In the genomic region with DNA sequence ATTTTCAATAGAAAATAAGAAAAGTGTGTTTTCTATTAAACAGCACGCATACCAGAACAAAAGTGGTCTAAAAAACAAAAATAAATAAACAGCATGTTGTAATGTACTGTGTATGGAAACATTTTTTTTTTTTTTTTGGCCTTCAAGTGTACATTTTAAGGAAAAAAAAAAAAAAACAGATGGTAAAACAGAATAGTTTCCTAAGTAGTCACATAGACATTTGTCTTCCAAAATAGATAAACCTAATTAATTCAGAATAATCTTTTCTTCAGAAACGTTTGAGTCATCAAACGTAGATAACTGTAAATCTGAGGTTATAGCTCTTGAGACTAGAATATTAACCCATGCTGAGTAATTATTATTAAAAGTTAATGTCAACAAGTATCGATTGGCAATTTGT, we compare ENCODE assay signal across 11 cellular contexts. TPM values are rescaled to one million over a fixed set of nuclear protein-coding genes. Genes with fewer than 3 reads are reported as not detected.
DNase-seq lines count a peak whose midpoint lies in the region; ATAC-seq, FAIRE-seq and TF ChIP-seq lines count a peak whose summit lies in the region.
"Had no signal": no experiment of that assay in that cellular context is flagged by ENCODE, and none has a peak within 500 bp of the region (broad histone marks: within the 10 kb centered on the region; RNA-seq: fewer than 3 reads in every experiment).

No MANE protein-coding gene starts in this region.

- H3K4me3 ChIP-seq in astrocyte (ENCODE audit: insufficient read depth, low read depth, low read length): peak overlapping the region; percentile 80
- peak overlapping the region; percentile 58 to 64 (median 60) for H3K4me3 ChIP-seq in stomach
- H3K4me3 ChIP-seq: K562 had no signal

- DNase-seq in T-helper 1 cell: no peak
- peak; percentile 69 for DNase-seq in astrocyte (ENCODE audit: low read depth)
- DNase-seq in stomach: no peak
- DNase-seq in amygdala (lab: John Stamatoyannopoulos, UW): no peak
- DNase-seq in DMS79 (lab: John Stamatoyannopoulos, UW): no peak

- no peak for TF ChIP-seq POLR2A in stomach (IDR thresholded peaks at IDR 0.05)

- H4K20me1 ChIP-seq in astrocyte (ENCODE audit: insufficient read depth, low read length): no peaks in the 10 kb centered on the region

- intact Hi-C loops in stomach (cut with DNase I; ENCODE audit: low total_unique reads): no loop called here

- H3K36me3 ChIP-seq in astrocyte (ENCODE audit: insufficient read depth, low read length) (no peaks in the 10 kb centered on the region), stomach (no peaks in the 10 kb centered on the region)

- H3K9me3 Mint-ChIP-seq in T-helper 1 cell treated with Interleukin-12 subunit alpha and Interleukin-12 subunit beta and Interleukin-4 antibody, amounts not matched to agents 30 μg/mL and 1 μg/mL, for 36 hours: no peaks in the 10 kb centered on the region
- no peaks in the 10 kb centered on the region for H3K9me3 Mint-ChIP-seq in astrocyte (ENCODE audit: unreplicated experiment)

- H3K9ac ChIP-seq in astrocyte (ENCODE audit: low read length): peak overlapping the region; percentile 85

- no peaks in the 10 kb centered on the region for H3K36me3 Mint-ChIP-seq in T-helper 1 cell treated with Interleukin-12 subunit alpha and Interleukin-12 subunit beta and Interleukin-4 antibody, amounts not matched to agents 30 μg/mL and 1 μg/mL, for 36 hours (ENCODE audit: low read depth)
- H3K36me3 Mint-ChIP-seq in astrocyte (ENCODE audit: low read depth, unreplicated experiment): no peaks in the 10 kb centered on the region

- H3K4me1 Mint-ChIP-seq in T-helper 1 cell treated with Interleukin-12 subunit alpha and Interleukin-12 subunit beta and Interleukin-4 antibody, amounts not matched to agents 30 μg/mL and 1 μg/mL, for 36 hours (ENCODE audit: low read depth): peaks cover 3% of the 10 kb centered on the region
- H3K4me1 Mint-ChIP-seq in astrocyte (ENCODE audit: low read depth, unreplicated experiment): no peaks in the 10 kb centered on the region

- H3K27ac Mint-ChIP-seq in T-helper 1 cell treated with Interleukin-12 subunit alpha and Interleukin-12 subunit beta and Interleukin-4 antibody, amounts not matched to agents 30 μg/mL and 1 μg/mL, for 36 hours: no peak overlapping the region
- H3K27ac Mint-ChIP-seq in astrocyte (ENCODE audit: unreplicated experiment): no peak overlapping the region

- 23 to 32% (median 26%) methylated on average over 4 of the region's 4 CpGs for WGBS in stomach, 5 donors

- no peak for FAIRE-seq in astrocyte (lab: Jason Lieb, UNC)
- peak; percentile 65 for FAIRE-seq in islet of Langerhans (lab: Jason Lieb, UNC)
- FAIRE-seq: A204.1, K562 had no signal

- peak overlapping the region; percentile 98 for H3K4me2 ChIP-seq in astrocyte (ENCODE audit: low read length)

- H2AFZ ChIP-seq in astrocyte (ENCODE audit: low read depth, low read length): peak overlapping the region; percentile 98

- H3K4me1 ChIP-seq in astrocyte (ENCODE audit: insufficient read depth, low read length): peaks cover 5% of the 10 kb centered on the region
- peaks cover 0 to 14% (median 12%) of the 10 kb centered on the region in 4 donors for H3K4me1 ChIP-seq in stomach

- ATAC-seq in GM21526 (IDR thresholded peaks at IDR 0.05; ENCODE audit: low FRiP score, unreplicated experiment): no peak

- H3K4me3 Mint-ChIP-seq in T-helper 1 cell treated with Interleukin-12 subunit alpha and Interleukin-12 subunit beta and Interleukin-4 antibody, amounts not matched to agents 30 μg/mL and 1 μg/mL, for 36 hours: peak overlapping the region; percentile 48
- peak overlapping the region; percentile 73 for H3K4me3 Mint-ChIP-seq in astrocyte (ENCODE audit: unreplicated experiment)

- H3K27ac ChIP-seq in astrocyte (ENCODE audit: low read depth, low read length) (peak overlapping the region; percentile 61), stomach (peak overlapping the region in 3 of 5 donors; percentile 56 to 79 (median 57))

- TF ChIP-seq CTCF in astrocyte (IDR thresholded peaks at IDR 0.05; ENCODE audit: insufficient read depth, low read depth, low read length): no peak
- no peak for TF ChIP-seq CTCF in stomach (IDR thresholded peaks at IDR 0.05)

- no peak for TF ChIP-seq EP300 in stomach (IDR thresholded peaks at IDR 0.05)

- H3K27me3 Mint-ChIP-seq in T-helper 1 cell treated with Interleukin-12 subunit alpha and Interleukin-12 subunit beta and Interleukin-4 antibody, amounts not matched to agents 30 μg/mL and 1 μg/mL, for 36 hours (ENCODE audit: low read depth): peaks cover 40% of the 10 kb centered on the region
- H3K27me3 Mint-ChIP-seq in astrocyte (ENCODE audit: low read depth, unreplicated experiment): peaks cover 5% of the 10 kb centered on the region

- H3K27me3 ChIP-seq in astrocyte (ENCODE audit: insufficient read depth, low read length) (no peaks in the 10 kb centered on the region), stomach (peaks cover 0 to 14% (median 0%) of the 10 kb centered on the region in 3 donors)

- no peaks in the 10 kb centered on the region for H3K79me2 ChIP-seq in astrocyte (ENCODE audit: insufficient read depth, low read length)

- no peaks in the 10 kb centered on the region for H3K9me3 ChIP-seq in astrocyte (ENCODE audit: insufficient read depth, low read depth, low read length)
- H3K9me3 ChIP-seq in stomach: no peaks in the 10 kb centered on the region

RNA-seq across cellular contexts. Expression of gene CFAP300, which starts 0.4 kb away (rescaled TPM):
- 0.64 and 0.65 TPM in 2 replicates for total RNA-seq in astrocyte
- total RNA-seq in stomach: 1 to 10 TPM in 3 of 5 donors, not detected in 2; 2.2 to 3.6 (median 2.3) TPM
- 1 to 10 TPM; 1.2 to 1.4 (median 1.3) TPM for polyA plus RNA-seq in stomach
- total RNA-seq: activated CD8-positive, alpha-beta memory T cell treated with anti-CD3 and anti-CD28 coated beads for 36 hours; K562 had no signal
- polyA plus RNA-seq: K562 had no signal
